ENCODE assay signal across 34 cellular contexts in genomic region chr2:115208493-115209164, GRCh38.
"Had no signal": no experiment of that assay in that cellular context is flagged by ENCODE, and none has a peak within 500 bp of the region (broad histone marks: within the 10 kb centered on the region; RNA-seq: fewer than 3 reads in every experiment).

No MANE protein-coding gene starts in this region.

- H3K36me3 ChIP-seq: MG63 had no signal

- H3K4me3 ChIP-seq: MG63 had no signal

- H3K27me3 ChIP-seq: MG63 had no signal

- DNase-seq: Karpas-422, Kasumi-1, MG63, MM.1S, MV-4-11, NCI-H1048, NCI-H1092, NCI-H1092 treated with DMSO at 0.1 percent for 48 hours, NCI-H1105, NCI-H1105 treated with DMSO at 0.1 percent for 48 hours, NCI-H1417, NCI-H1417 treated with DMSO at 0.1 percent for 48 hours, NCI-H1436, NCI-H1436 treated with DMSO at 0.1 percent for 48 hours, NCI-H146, NCI-H1694, NCI-H1694 treated with DMSO at 0.1 percent for 48 hours, NCI-H187, NCI-H187 treated with DMSO at 0.1 percent for 48 hours, NCI-H1930, NCI-H2029, NCI-H2029 treated with DMSO at 0.1 percent for 48 hours, NCI-H2081, NCI-H2081 treated with DMSO at 0.1 percent for 48 hours, NCI-H2107, NCI-H2171, NCI-H2171 treated with DMSO at 0.1 percent for 48 hours, NCI-H2227 treated with DMSO at 0.1 percent for 48 hours, NCI-H226, NCI-H345, NCI-H446, NCI-H446 treated with DMSO at 0.1 percent for 48 hours, NCI-H510A had no signal

- H3K27ac ChIP-seq: KMS-11 had no signal
